Comparison of ENCODE assay signal across 15 cellular contexts in the genomic region with DNA sequence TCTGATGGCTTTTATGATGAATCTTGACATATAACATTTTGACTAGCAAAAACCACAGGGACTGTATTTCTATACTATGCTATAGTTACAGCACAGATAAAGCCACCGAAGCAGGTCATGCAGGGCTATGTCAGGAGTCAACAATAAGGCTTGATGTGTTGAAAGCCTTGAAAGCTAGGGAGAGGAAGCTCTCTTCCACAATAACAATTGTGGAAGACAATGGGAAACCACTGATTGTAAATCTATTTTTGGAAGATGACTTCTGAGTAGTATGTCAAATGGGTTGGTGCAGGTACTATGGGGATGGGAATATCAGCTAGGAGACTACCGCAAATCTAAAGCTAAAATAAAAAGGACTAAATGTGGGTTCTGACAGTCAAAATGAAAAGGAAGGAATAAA.
"Had no signal": no experiment of that assay in that cellular context is flagged by ENCODE, and none has a peak within 500 bp of the region (broad histone marks: within the 10 kb centered on the region; RNA-seq: fewer than 3 reads in every experiment).

No MANE protein-coding gene starts in this region.

- H3K4me3 ChIP-seq: heart right ventricle, mucosa of descending colon, neural progenitor cell, ovary, smooth muscle cell had no signal

- H3K9me3 ChIP-seq: heart right ventricle, mucosa of descending colon, ovary had no signal

- H3K36me3 ChIP-seq: neural progenitor cell, ovary had no signal

- H3K27me3 Mint-ChIP-seq: dendritic cell treated with granulocyte-macrophage colony-stimulating factor and Interleukin-4, amounts not matched to agents 40 ng/mL and 50 ng/mL, for 4 days; progenitor cell of endocrine pancreas had no signal

- H3K9ac ChIP-seq: neural progenitor cell had no signal

- H3K4me3 Mint-ChIP-seq: dendritic cell treated with granulocyte-macrophage colony-stimulating factor and Interleukin-4, amounts not matched to agents 40 ng/mL and 50 ng/mL, for 4 days; natural killer cell; neural progenitor cell had no signal

- H3K27ac ChIP-seq: heart right ventricle, neural progenitor cell, ovary had no signal

- H3K27ac Mint-ChIP-seq: dendritic cell treated with granulocyte-macrophage colony-stimulating factor and Interleukin-4, amounts not matched to agents 40 ng/mL and 50 ng/mL, for 4 days; natural killer cell; neural progenitor cell; progenitor cell of endocrine pancreas had no signal

- DNase-seq: heart right ventricle; hypothalamus; islet precursor cell; mucosa of descending colon; natural killer cell; nucleus accumbens; ovary; right cardiac atrium; stimulated activated CD4-positive, alpha-beta T cell treated with anti-CD3 and anti-CD28 coated beads, Interleukin-2, amount 100 ng/mL, for 48 hours; stimulated activated naive CD4-positive, alpha-beta T cell treated with Interleukin-2 at 50 U/mL for 16 hours; trophoblast cell had no signal

- H3K9me3 Mint-ChIP-seq: dendritic cell treated with granulocyte-macrophage colony-stimulating factor and Interleukin-4, amounts not matched to agents 40 ng/mL and 50 ng/mL, for 4 days; natural killer cell; neural progenitor cell had no signal

- H3K27me3 ChIP-seq: heart right ventricle, neural progenitor cell, ovary had no signal

- H3K36me3 Mint-ChIP-seq: natural killer cell had no signal
